Comparison of ENCODE assay signal across 11 cellular contexts in the genomic region with DNA sequence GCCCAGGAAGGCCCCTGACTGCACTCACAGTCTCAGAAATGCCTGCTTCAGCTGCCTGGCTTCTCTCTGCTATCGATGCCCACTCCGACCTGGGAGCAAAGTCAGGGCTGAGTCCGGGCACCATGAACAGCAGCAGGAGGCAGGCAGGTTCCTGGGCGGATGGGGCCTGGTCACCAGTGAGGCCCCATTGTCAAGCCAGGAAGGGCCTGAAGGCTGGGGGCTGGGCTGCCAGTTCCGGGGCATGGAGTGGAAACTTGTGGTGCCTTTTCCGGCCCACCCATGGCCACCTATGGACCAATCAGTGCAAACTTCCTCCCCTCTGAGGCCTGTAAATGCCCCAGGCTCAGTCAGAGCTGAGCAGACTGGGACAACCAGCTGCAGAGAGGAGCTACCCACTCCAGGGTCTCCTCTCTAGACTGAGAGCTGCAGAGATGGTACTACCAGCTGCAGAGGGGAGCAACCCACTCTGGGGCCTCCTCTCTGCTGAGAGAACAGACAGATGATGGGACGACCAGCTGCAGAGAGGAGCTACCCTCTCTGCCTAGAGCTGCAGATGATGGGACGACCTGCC.
DNase-seq lines count a peak whose midpoint lies in the region; ATAC-seq lines count a peak whose summit lies in the region.
"Had no signal": no experiment of that assay in that cellular context is flagged by ENCODE, and none has a peak within 500 bp of the region (broad histone marks: within the 10 kb centered on the region; RNA-seq: fewer than 3 reads in every experiment).

No MANE protein-coding gene starts in this region.

- WGBS in neuronal stem cell (ENCODE audit: extremely low coverage in 2 of 2, insufficient read length in 2 of 2, insufficient replicate concordance in 1 of 2), 2 donors = no CpG with 5 or more reads among the region's 8 CpGs

- H4K8ac ChIP-seq in neuronal stem cell (ENCODE audit: low read depth, low read length) = no peak overlapping the region

- no peak overlapping the region for H4K91ac ChIP-seq in neuronal stem cell (ENCODE audit: low read depth, low read length, poor library complexity)

- H2BK15ac ChIP-seq in neuronal stem cell (ENCODE audit: low read length) = no peak overlapping the region

- H3K14ac ChIP-seq in neuronal stem cell (ENCODE audit: low read length) = no peak overlapping the region

- H3K9ac ChIP-seq in neuronal stem cell (ENCODE audit: low read depth, low read length, poor library complexity) = no peak overlapping the region

- no peak overlapping the region for H2AFZ ChIP-seq in neuronal stem cell (ENCODE audit: low read length)
- H2AFZ ChIP-seq: GM23338 had no signal

- H2AK5ac ChIP-seq in neuronal stem cell (ENCODE audit: low read depth, low read length) = no peak overlapping the region

- peaks cover 15 to 16% of the 10 kb centered on the region in 2 donors for H3K9me3 ChIP-seq in neuronal stem cell (replicated peaks in 1 of 2; ENCODE audit: control insufficient read depth in 2 of 2, insufficient read depth in 1 of 2, low read depth in 1 of 2, low read length in 2 of 2)

- peak overlapping the region; percentile 67 for H3K18ac ChIP-seq in neuronal stem cell (ENCODE audit: low read length)

- no peak overlapping the region for H3K4ac ChIP-seq in neuronal stem cell (ENCODE audit: low read length)

- no peak overlapping the region for H3K4me3 ChIP-seq in neuronal stem cell (ENCODE audit: low read length in 2 of 2)
- H3K4me3 ChIP-seq: GM23338 had no signal

- no peaks in the 10 kb centered on the region for H3K79me1 ChIP-seq in neuronal stem cell (ENCODE audit: low read depth, low read length)

- peaks cover 7 to 9% of the 10 kb centered on the region in 2 donors for H3K4me1 ChIP-seq in neuronal stem cell (ENCODE audit: control insufficient read depth in 2 of 2, insufficient read depth in 1 of 2, low read depth in 1 of 2, low read length in 2 of 2)

- no peak overlapping the region for H3K23ac ChIP-seq in neuronal stem cell (ENCODE audit: low read depth, low read length, poor library complexity)

- H3K4me2 ChIP-seq in neuronal stem cell (ENCODE audit: insufficient read depth, low read length, poor library complexity, severe bottlenecking) = no peak overlapping the region
- H3K4me2 ChIP-seq: GM23338 had no signal

- H2BK5ac ChIP-seq in neuronal stem cell (ENCODE audit: low read length) = no peak overlapping the region

- no peak overlapping the region for H2BK12ac ChIP-seq in neuronal stem cell (ENCODE audit: low read length)

- no peak overlapping the region for H3K27ac ChIP-seq in neuronal stem cell (replicated peaks; ENCODE audit: low read length)

- no peaks in the 10 kb centered on the region for H3K27me3 ChIP-seq in neuronal stem cell (ENCODE audit: control insufficient read depth in 3 of 3, insufficient read depth in 3 of 3, low read depth in 1 of 3, low read length in 3 of 3)

- H2BK120ac ChIP-seq in neuronal stem cell (ENCODE audit: low read depth, low read length) = peak overlapping the region; percentile 18

- H3K36me3 ChIP-seq in neuronal stem cell (replicated peaks in 1 of 2; ENCODE audit: control insufficient read depth in 2 of 2, insufficient read depth in 2 of 2, low read length in 2 of 2) = no peaks in the 10 kb centered on the region

- ATAC-seq in GM18519 (IDR thresholded peaks at IDR 0.05; ENCODE audit: low FRiP score, unreplicated experiment) = no peak

- peak; percentile 4 for DNase-seq in activated CD4-positive, alpha-beta T cell treated with anti-CD3 and anti-CD28 coated beads, Interleukin-2, amount 50 U/mL, for 1 hour
- no peak for DNase-seq in activated CD4-positive, alpha-beta T cell treated with anti-CD3 and anti-CD28 coated beads, Interleukin-2, amount 50 U/mL, for 48 hours
- DNase-seq in RPMI8226 (peak; percentile 20), neuronal stem cell (ENCODE audit: low spot score) (no peak)
- DNase-seq in activated CD4-positive, CD25-positive, alpha-beta regulatory T cell (lab: John Stamatoyannopoulos, UW) = no peak
- DNase-seq: CD4-positive, CD25-positive, alpha-beta regulatory T cell; CD8-positive, alpha-beta memory T cell; GDM1; HCEC 1CT had no signal

Comparison
In these comparisons a context has a peak if more than half of its experiments do, and no peak if none do; other contexts are left out.
1. DNase-seq: peak in activated CD4-positive, alpha-beta T cell treated with anti-CD3 and anti-CD28 coated beads, Interleukin-2, amount 50 U/mL, for 1 hour (single experiment) and RPMI8226 (single experiment); none in activated CD4-positive, alpha-beta T cell treated with anti-CD3 and anti-CD28 coated beads, Interleukin-2, amount 50 U/mL, for 48 hours (0 of 2), neuronal stem cell (single experiment) and activated CD4-positive, CD25-positive, alpha-beta regulatory T cell (0 of 4).